Comparison of ENCODE assay signal across 13 cellular contexts in genomic region chr2:192004188-192004963, GRCh38.
A peak's percentile ranks its signal among the peaks of the same experiment; 100 is the strongest.
DNase-seq lines count a peak whose midpoint lies in the region; ATAC-seq, FAIRE-seq and TF ChIP-seq lines count a peak whose summit lies in the region.
"Had no signal": no experiment of that assay in that cellular context is flagged by ENCODE, and none has a peak within 500 bp of the region (broad histone marks: within the 10 kb centered on the region; RNA-seq: fewer than 3 reads in every experiment).

No MANE protein-coding gene starts in this region.

- H3K36me3 Mint-ChIP-seq in GM23338 (ENCODE audit: low read depth) = no peaks in the 10 kb centered on the region; the same call in 2 of the 3 replicates

- no peaks in the 10 kb centered on the region for H3K9me3 ChIP-seq in HepG2 (ENCODE audit: low read length)
- no peaks in the 10 kb centered on the region for H3K9me3 ChIP-seq in right lobe of liver
- no peaks in the 10 kb centered on the region for H3K9me3 ChIP-seq in kidney (ENCODE audit: control insufficient read depth in 1 of 2, low read length in 2 of 2)

- 28% methylated on average over 5 of the region's 5 CpGs for WGBS in HepG2 (ENCODE audit: low lambda C conversion rate)
- 52% methylated on average over 5 of the region's 5 CpGs for WGBS in right lobe of liver (ENCODE audit: insufficient coverage, low coverage, low lambda C conversion rate, missing lambda C conversion rate)

- POLR2A ChIA-PET in HepG2 (lab: Yijun Ruan, JAX) = no interaction called here

- no peak for FAIRE-seq in HepG2 (lab: Jason Lieb, UNC)
- FAIRE-seq in kidney (lab: Jason Lieb, UNC) = no peak
- FAIRE-seq: A204.1 had no signal

- in situ Hi-C loops in HepG2 (cut with HindIII; ENCODE audit: extremely low pct_ligation_motif_present, low pct_unique_long_range_greater_than_20kb) = no loop called here

- CTCF ChIA-PET in HepG2 (lab: Yijun Ruan, JAX; ENCODE audit: low intra/inter-chr PET ratio, low total read pairs) = no interaction called here

- H3K4me1 ChIP-seq in HepG2 (ENCODE audit: insufficient read depth, low read length) (peaks cover 12% of the 10 kb centered on the region), right lobe of liver (no peaks in the 10 kb centered on the region), GM23338 (ENCODE audit: insufficient read depth) (peaks cover 7% of the 10 kb centered on the region; the same call in 1 of the 2 replicates), kidney (ENCODE audit: control insufficient read depth in 1 of 2, insufficient read depth in 1 of 2, low read depth in 1 of 2, low read length in 2 of 2) (no peaks in the 10 kb centered on the region)

- ATAC-seq in HepG2 (peak; percentile 53; the same call in 2 of the 3 replicates), right lobe of liver (no peak), GM23338 (no peak), HG03280 (IDR thresholded peaks at IDR 0.05; ENCODE audit: unreplicated experiment) (peak; percentile 59), omental fat pad (ENCODE audit: low FRiP score) (no peak)

- H3K9me2 ChIP-seq in GM23338 (ENCODE audit: insufficient read depth) = no peaks in the 10 kb centered on the region

- TF ChIP-seq EP300 in HepG2 (IDR thresholded peaks at IDR 0.05; ENCODE audit: low read depth in 2 of 2, low read length in 2 of 2) = no peak
- no peak for TF ChIP-seq EP300 in HepG2 (CRISPR knock-in tag; IDR thresholded peaks at IDR 0.05; ENCODE audit: borderline replicate concordance)

- intact Hi-C loops in HepG2 (cut with micrococcal nuclease; ENCODE audit: unreplicated experiment) (no loop called here), right lobe of liver (cut with DNase I) (no loop called here), kidney (cut with DNase I) (no loop called here)

- H3K27me3 ChIP-seq in HepG2 (ENCODE audit: control insufficient read depth in 1 of 2, insufficient read depth in 2 of 2, low read length in 2 of 2) = no peaks in the 10 kb centered on the region
- no peaks in the 10 kb centered on the region for H3K27me3 ChIP-seq in right lobe of liver
- H3K27me3 ChIP-seq in GM23338 (ENCODE audit: insufficient read depth) = no peaks in the 10 kb centered on the region

- no peak overlapping the region for H3K9ac ChIP-seq in HepG2 (ENCODE audit: insufficient read depth, low read depth, low read length)
- H3K9ac ChIP-seq in kidney (ENCODE audit: low read length in 2 of 2) = no peak overlapping the region

- no TSS peak for BruUV-seq in HepG2 (replicated peaks; lab: Mats Ljungman, UMichigan)

- H4K20me1 ChIP-seq in HepG2 (ENCODE audit: insufficient read depth, low read length) (no peaks in the 10 kb centered on the region), GM23338 (replicated peaks; ENCODE audit: insufficient read depth) (no peaks in the 10 kb centered on the region)

- H3K4me3 Mint-ChIP-seq in GM23338 = no peak overlapping the region

- H3K79me2 ChIP-seq in HepG2 (ENCODE audit: insufficient read depth, low read length) = no peaks in the 10 kb centered on the region
- H3K79me2 ChIP-seq in GM23338 (replicated peaks; ENCODE audit: insufficient read depth) = no peaks in the 10 kb centered on the region

- H3K27ac Mint-ChIP-seq in GM23338 = peak overlapping the region; percentile 45; the same call in 1 of the 2 replicates

- H3K27ac ChIP-seq in HepG2 (ENCODE audit: extremely low read length, insufficient read depth, low read length) = no peak overlapping the region
- no peak overlapping the region for H3K27ac ChIP-seq in right lobe of liver
- H3K27ac ChIP-seq in GM23338 (ENCODE audit: low read depth) = no peak overlapping the region
- H3K27ac ChIP-seq in kidney (ENCODE audit: low read depth in 2 of 2, low read length in 2 of 2) = no peak overlapping the region

- TF ChIP-seq RAD21 in HepG2 (CRISPR knock-in tag; IDR thresholded peaks at IDR 0.05) = no peak

- no peak overlapping the region for H3K4me2 ChIP-seq in HepG2 (ENCODE audit: low read depth, low read length)
- no peak overlapping the region for H3K4me2 ChIP-seq in GM23338
- H3K4me2 ChIP-seq: smooth muscle cell had no signal

- H3K36me3 ChIP-seq in HepG2 (replicated peaks in 1 of 2; ENCODE audit: control insufficient read depth in 1 of 2, insufficient read depth in 2 of 2, low read length in 2 of 2) = no peaks in the 10 kb centered on the region
- H3K36me3 ChIP-seq in right lobe of liver = no peaks in the 10 kb centered on the region
- no peaks in the 10 kb centered on the region for H3K36me3 ChIP-seq in GM23338 (ENCODE audit: insufficient read depth)
- H3K36me3 ChIP-seq in kidney (ENCODE audit: control insufficient read depth in 1 of 2, insufficient read depth in 2 of 2, low read length in 2 of 2) = no peaks in the 10 kb centered on the region

- H3K4me3 ChIP-seq in HepG2 (replicated peaks in 1 of 3; ENCODE audit: insufficient read depth in 1 of 3, low read depth in 2 of 3, low read length in 3 of 3) (no peak overlapping the region), right lobe of liver (no peak overlapping the region), GM23338 (no peak overlapping the region), kidney (ENCODE audit: low read length in 2 of 2) (no peak overlapping the region)
- H3K4me3 ChIP-seq: smooth muscle cell had no signal

- no peak overlapping the region for H2AFZ ChIP-seq in HepG2 (ENCODE audit: low read length)
- H2AFZ ChIP-seq in GM23338 = no peak overlapping the region

- peaks cover 3% of the 10 kb centered on the region for H3K27me3 Mint-ChIP-seq in GM23338 (ENCODE audit: insufficient read depth, low read depth, poor library complexity)

- H3K4me1 Mint-ChIP-seq in GM23338 = peaks cover 33% of the 10 kb centered on the region

- TF ChIP-seq CTCF in HepG2 (CRISPR knock-in tag; IDR thresholded peaks at IDR 0.05) (no peak), right lobe of liver (IDR thresholded peaks at IDR 0.05) (no peak), GM23338 (conservative IDR thresholded peaks at IDR 0.05; ENCODE audit: low read depth in 2 of 2) (no peak), kidney (IDR thresholded peaks at IDR 0.05; ENCODE audit: borderline replicate concordance, extremely low read depth, insufficient read depth) (no peak), omental fat pad (IDR thresholded peaks at IDR 0.05) (no peak)

- H3F3A ChIP-seq in GM23338 (replicated peaks; ENCODE audit: low read depth) = no peaks in the 10 kb centered on the region

- H3K9me3 Mint-ChIP-seq in GM23338 = no peaks in the 10 kb centered on the region; the same call in 2 of the 3 replicates

- TF ChIP-seq POLR2A in HepG2 (IDR thresholded peaks at IDR 0.05; ENCODE audit: insufficient read depth in 1 of 2, low read depth in 2 of 2, low read length in 2 of 2) (no peak), right lobe of liver (IDR thresholded peaks at IDR 0.05) (no peak)

- DNase-seq in HepG2 (ENCODE audit: low spot score) (peak; percentile 18), right lobe of liver (no peak), GM23338 (ENCODE audit: low spot score) (no peak), hippocampal formation (lab: John Stamatoyannopoulos, UW) (no peak), kidney (no peak), HT-29 (ENCODE audit: low spot score) (no peak), omental fat pad (ENCODE audit: low spot score) (no peak)
- DNase-seq: activated T-cell treated with anti-CD3 and anti-CD28 coated beads for 4 hours; H7; stimulated activated CD8-positive, alpha-beta memory T cell treated with anti-CD3 and anti-CD28 coated beads, Interleukin-4, amount 100 ng/mL, for 48 hours had no signal

TF ChIP-seq in HepG2, 621 proteins besides CTCF, POLR2A, EP300 and RAD21 (continues in another document):
- TF ChIP-seq NAIF1 (CRISPR knock-in tag; IDR thresholded peaks at IDR 0.05; ENCODE audit: borderline replicate concordance) (no peak), HOMEZ (CRISPR knock-in tag; IDR thresholded peaks at IDR 0.05; ENCODE audit: low read depth) (0 out of 2 replicates have a peak, but pooled peaks have one; percentile 64), FOXP1 (IDR thresholded peaks at IDR 0.05) (no peak), FOXP1 (CRISPR knock-in tag; IDR thresholded peaks at IDR 0.05) (peak; percentile 73), HNRNPLL (IDR thresholded peaks at IDR 0.05; ENCODE audit: low read depth, low read length, poor library complexity, severe bottlenecking) (no peak)

TF ChIP-seq in GM23338, 12 proteins besides CTCF, POLR2A, EP300 and RAD21 (continues in another document):
- no peak for TF ChIP-seq POLR2AphosphoS5 (IDR thresholded peaks at IDR 0.05; ENCODE audit: low read depth)
- no peak for TF ChIP-seq ZNF331 (CRISPR knock-in tag; IDR thresholded peaks at IDR 0.05; ENCODE audit: low read depth)
- TF ChIP-seq REST (IDR thresholded peaks at IDR 0.05; ENCODE audit: unreplicated experiment) = no peak
- no peak for TF ChIP-seq ZNF114 (CRISPR knock-in tag; IDR thresholded peaks at IDR 0.05)
- TF ChIP-seq NANOG (IDR thresholded peaks at IDR 0.05; ENCODE audit: borderline replicate concordance) = no peak

Comparison
In these comparisons a context has a peak if more than half of its experiments do, and no peak if none do; other contexts are left out.
1. ATAC-seq: peak in HepG2 (single experiment) and HG03280 (single experiment); none in right lobe of liver (0 of 4), GM23338 (single experiment) and omental fat pad (single experiment).